In the genomic region with DNA sequence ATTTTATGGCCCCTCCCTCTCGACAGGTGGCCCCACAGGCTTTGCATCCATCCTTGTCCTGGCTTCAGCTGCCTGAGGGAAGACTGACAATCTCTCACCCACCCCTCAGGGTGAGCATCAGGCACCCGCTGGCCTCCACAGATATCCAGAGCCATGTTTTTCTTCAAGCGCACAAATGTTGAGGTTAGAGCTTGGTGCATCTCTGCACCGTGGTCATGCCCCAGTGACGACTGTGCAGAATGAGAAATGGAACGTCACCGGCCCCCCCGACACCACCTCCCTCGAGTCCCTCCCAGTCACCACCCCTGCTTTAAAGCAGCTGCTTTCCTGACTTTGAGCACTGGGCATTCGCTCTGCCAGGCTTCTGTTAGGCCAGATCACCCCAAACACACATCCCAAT, we compare ENCODE assay signal across 1 cellular context.
TF ChIP-seq lines count a peak whose summit lies in the region.

No MANE protein-coding gene starts in this region.

TF ChIP-seq in HEK293, 187 proteins besides CTCF, POLR2A, EP300 and RAD21 (continued from another document):
- TF ChIP-seq, protein P1, sequence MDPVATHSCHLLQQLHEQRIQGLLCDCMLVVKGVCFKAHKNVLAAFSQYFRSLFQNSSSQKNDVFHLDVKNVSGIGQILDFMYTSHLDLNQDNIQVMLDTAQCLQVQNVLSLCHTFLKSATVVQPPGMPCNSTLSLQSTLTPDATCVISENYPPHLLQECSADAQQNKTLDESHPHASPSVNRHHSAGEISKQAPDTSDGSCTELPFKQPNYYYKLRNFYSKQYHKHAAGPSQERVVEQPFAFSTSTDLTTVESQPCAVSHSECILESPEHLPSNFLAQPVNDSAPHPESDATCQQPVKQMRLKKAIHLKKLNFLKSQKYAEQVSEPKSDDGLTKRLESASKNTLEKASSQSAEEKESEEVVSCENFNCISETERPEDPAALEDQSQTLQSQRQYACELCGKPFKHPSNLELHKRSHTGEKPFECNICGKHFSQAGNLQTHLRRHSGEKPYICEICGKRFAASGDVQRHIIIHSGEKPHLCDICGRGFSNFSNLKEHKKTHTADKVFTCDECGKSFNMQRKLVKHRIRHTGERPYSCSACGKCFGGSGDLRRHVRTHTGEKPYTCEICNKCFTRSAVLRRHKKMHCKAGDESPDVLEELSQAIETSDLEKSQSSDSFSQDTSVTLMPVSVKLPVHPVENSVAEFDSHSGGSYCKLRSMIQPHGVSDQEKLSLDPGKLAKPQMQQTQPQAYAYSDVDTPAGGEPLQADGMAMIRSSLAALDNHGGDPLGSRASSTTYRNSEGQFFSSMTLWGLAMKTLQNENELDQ (tag by site-specific recombination; IDR thresholded peaks at IDR 0.05; ENCODE audit: low read depth) = no peak
